ENCODE assay signal across 1 cellular context in the genomic region with DNA sequence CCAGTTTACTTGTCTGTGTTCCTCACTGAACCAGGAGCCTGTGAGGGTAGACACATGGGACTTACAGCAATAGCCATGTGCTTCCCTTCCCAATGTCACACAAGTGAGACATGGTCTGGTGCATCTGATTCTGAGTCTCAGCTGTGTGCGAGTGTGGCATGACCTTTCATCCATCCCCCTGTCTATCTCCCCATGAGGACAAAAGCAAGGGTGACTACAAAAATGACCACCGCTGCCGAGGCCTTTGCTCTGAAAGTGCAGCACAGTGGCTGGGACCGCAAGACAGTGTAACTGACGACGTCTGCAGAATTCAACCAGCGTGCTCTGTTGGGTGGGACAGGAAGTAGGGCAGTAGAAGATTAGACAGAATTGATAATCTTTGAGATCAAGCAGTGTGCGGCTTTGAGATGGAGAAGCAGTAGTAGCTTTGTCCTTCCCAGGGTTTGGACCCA.
A peak's percentile ranks its signal among the peaks of the same experiment; 100 is the strongest.
TF ChIP-seq lines count a peak whose summit lies in the region.

No MANE protein-coding gene starts in this region.

TF ChIP-seq in K562, 482 proteins besides CTCF, POLR2A, EP300 and RAD21 (continued from another document and continues in another):
- peak; percentile 72; the same call in 1 of the 2 replicates for TF ChIP-seq ZNF76 (CRISPR knock-in tag; IDR thresholded peaks at IDR 0.05; ENCODE audit: borderline replicate concordance)
- TF ChIP-seq, protein P1, sequence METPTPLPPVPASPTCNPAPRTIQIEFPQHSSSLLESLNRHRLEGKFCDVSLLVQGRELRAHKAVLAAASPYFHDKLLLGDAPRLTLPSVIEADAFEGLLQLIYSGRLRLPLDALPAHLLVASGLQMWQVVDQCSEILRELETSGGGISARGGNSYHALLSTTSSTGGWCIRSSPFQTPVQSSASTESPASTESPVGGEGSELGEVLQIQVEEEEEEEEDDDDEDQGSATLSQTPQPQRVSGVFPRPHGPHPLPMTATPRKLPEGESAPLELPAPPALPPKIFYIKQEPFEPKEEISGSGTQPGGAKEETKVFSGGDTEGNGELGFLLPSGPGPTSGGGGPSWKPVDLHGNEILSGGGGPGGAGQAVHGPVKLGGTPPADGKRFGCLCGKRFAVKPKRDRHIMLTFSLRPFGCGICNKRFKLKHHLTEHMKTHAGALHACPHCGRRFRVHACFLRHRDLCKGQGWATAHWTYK (CRISPR knock-in tag; IDR thresholded peaks at IDR 0.05), result peak; percentile 79
- TF ChIP-seq, protein P2, sequence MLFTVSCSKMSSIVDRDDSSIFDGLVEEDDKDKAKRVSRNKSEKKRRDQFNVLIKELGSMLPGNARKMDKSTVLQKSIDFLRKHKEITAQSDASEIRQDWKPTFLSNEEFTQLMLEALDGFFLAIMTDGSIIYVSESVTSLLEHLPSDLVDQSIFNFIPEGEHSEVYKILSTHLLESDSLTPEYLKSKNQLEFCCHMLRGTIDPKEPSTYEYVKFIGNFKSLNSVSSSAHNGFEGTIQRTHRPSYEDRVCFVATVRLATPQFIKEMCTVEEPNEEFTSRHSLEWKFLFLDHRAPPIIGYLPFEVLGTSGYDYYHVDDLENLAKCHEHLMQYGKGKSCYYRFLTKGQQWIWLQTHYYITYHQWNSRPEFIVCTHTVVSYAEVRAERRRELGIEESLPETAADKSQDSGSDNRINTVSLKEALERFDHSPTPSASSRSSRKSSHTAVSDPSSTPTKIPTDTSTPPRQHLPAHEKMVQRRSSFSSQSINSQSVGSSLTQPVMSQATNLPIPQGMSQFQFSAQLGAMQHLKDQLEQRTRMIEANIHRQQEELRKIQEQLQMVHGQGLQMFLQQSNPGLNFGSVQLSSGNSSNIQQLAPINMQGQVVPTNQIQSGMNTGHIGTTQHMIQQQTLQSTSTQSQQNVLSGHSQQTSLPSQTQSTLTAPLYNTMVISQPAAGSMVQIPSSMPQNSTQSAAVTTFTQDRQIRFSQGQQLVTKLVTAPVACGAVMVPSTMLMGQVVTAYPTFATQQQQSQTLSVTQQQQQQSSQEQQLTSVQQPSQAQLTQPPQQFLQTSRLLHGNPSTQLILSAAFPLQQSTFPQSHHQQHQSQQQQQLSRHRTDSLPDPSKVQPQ (CRISPR knock-in tag; IDR thresholded peaks at IDR 0.05; ENCODE audit: borderline replicate concordance), result 0 out of 2 replicates have a peak, but pooled peaks have one; percentile 10
- peak; percentile 52; the same call in 1 of the 2 replicates for TF ChIP-seq CBFA2T3 (IDR thresholded peaks at IDR 0.05)
- TF ChIP-seq RBM22 (IDR thresholded peaks at IDR 0.05; ENCODE audit: low read depth, low read length, poor library complexity, severe bottlenecking), result no peak
- TF ChIP-seq HIVEP1 (CRISPR knock-in tag; IDR thresholded peaks at IDR 0.05), result 0 out of 2 replicates have a peak, but pooled peaks have one; percentile 25
- peak; percentile 43; the same call in 1 of the 2 replicates for TF ChIP-seq GATA2 (CRISPR knock-in tag; IDR thresholded peaks at IDR 0.05)
- TF ChIP-seq HOMEZ (CRISPR knock-in tag; IDR thresholded peaks at IDR 0.05), result peak; percentile 71; the same call in 1 of the 2 replicates
- peak; percentile 69; the same call in 1 of the 2 replicates for TF ChIP-seq ETV5 (CRISPR knock-in tag; IDR thresholded peaks at IDR 0.05; ENCODE audit: low read depth)
- peak; percentile 11; the same call in 1 of the 2 replicates for TF ChIP-seq ZKSCAN3 (CRISPR knock-in tag; IDR thresholded peaks at IDR 0.05)
- 0 out of 4 replicates have a peak, but pooled peaks of 1 of the 2 experiments have one; percentile 35 for TF ChIP-seq TEAD1 (CRISPR knock-in tag; IDR thresholded peaks at IDR 0.05)
- peak; percentile 61; the same call in 1 of the 2 replicates for TF ChIP-seq ZBTB17 (CRISPR knock-in tag; IDR thresholded peaks at IDR 0.05)
- 0 out of 2 replicates have a peak, but pooled peaks have one; percentile 71 for TF ChIP-seq KLF6 (CRISPR knock-in tag; IDR thresholded peaks at IDR 0.05; ENCODE audit: borderline replicate concordance)
- TF ChIP-seq, protein P3, sequence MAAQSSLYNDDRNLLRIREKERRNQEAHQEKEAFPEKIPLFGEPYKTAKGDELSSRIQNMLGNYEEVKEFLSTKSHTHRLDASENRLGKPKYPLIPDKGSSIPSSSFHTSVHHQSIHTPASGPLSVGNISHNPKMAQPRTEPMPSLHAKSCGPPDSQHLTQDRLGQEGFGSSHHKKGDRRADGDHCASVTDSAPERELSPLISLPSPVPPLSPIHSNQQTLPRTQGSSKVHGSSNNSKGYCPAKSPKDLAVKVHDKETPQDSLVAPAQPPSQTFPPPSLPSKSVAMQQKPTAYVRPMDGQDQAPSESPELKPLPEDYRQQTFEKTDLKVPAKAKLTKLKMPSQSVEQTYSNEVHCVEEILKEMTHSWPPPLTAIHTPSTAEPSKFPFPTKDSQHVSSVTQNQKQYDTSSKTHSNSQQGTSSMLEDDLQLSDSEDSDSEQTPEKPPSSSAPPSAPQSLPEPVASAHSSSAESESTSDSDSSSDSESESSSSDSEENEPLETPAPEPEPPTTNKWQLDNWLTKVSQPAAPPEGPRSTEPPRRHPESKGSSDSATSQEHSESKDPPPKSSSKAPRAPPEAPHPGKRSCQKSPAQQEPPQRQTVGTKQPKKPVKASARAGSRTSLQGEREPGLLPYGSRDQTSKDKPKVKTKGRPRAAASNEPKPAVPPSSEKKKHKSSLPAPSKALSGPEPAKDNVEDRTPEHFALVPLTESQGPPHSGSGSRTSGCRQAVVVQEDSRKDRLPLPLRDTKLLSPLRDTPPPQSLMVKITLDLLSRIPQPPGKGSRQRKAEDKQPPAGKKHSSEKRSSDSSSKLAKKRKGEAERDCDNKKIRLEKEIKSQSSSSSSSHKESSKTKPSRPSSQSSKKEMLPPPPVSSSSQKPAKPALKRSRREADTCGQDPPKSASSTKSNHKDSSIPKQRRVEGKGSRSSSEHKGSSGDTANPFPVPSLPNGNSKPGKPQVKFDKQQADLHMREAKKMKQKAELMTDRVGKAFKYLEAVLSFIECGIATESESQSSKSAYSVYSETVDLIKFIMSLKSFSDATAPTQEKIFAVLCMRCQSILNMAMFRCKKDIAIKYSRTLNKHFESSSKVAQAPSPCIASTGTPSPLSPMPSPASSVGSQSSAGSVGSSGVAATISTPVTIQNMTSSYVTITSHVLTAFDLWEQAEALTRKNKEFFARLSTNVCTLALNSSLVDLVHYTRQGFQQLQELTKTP (IDR thresholded peaks at IDR 0.05; ENCODE audit: low read depth in 1 of 2, partially characterized antibody in 2 of 2), result peak in 1 of 2 experiments; percentile 44
- 0 out of 2 replicates have a peak, but pooled peaks have one; percentile 44 for TF ChIP-seq CREM (IDR thresholded peaks at IDR 0.05; ENCODE audit: low read depth)
- TF ChIP-seq MECOM (CRISPR knock-in tag; IDR thresholded peaks at IDR 0.05), result peak; percentile 45; the same call in 1 of the 2 replicates
- TF ChIP-seq GABPA (tag; conservative IDR thresholded peaks at IDR 0.05; ENCODE audit: low read depth), result peak; percentile 59
- TF ChIP-seq, protein P4, sequence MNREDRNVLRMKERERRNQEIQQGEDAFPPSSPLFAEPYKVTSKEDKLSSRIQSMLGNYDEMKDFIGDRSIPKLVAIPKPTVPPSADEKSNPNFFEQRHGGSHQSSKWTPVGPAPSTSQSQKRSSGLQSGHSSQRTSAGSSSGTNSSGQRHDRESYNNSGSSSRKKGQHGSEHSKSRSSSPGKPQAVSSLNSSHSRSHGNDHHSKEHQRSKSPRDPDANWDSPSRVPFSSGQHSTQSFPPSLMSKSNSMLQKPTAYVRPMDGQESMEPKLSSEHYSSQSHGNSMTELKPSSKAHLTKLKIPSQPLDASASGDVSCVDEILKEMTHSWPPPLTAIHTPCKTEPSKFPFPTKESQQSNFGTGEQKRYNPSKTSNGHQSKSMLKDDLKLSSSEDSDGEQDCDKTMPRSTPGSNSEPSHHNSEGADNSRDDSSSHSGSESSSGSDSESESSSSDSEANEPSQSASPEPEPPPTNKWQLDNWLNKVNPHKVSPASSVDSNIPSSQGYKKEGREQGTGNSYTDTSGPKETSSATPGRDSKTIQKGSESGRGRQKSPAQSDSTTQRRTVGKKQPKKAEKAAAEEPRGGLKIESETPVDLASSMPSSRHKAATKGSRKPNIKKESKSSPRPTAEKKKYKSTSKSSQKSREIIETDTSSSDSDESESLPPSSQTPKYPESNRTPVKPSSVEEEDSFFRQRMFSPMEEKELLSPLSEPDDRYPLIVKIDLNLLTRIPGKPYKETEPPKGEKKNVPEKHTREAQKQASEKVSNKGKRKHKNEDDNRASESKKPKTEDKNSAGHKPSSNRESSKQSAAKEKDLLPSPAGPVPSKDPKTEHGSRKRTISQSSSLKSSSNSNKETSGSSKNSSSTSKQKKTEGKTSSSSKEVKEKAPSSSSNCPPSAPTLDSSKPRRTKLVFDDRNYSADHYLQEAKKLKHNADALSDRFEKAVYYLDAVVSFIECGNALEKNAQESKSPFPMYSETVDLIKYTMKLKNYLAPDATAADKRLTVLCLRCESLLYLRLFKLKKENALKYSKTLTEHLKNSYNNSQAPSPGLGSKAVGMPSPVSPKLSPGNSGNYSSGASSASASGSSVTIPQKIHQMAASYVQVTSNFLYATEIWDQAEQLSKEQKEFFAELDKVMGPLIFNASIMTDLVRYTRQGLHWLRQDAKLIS (CRISPR knock-in tag; IDR thresholded peaks at IDR 0.05), result no peak
- peak; percentile 46; the same call in 1 of the 2 replicates for TF ChIP-seq ZNF79 (CRISPR knock-in tag; IDR thresholded peaks at IDR 0.05; ENCODE audit: low read depth)
- TF ChIP-seq ESRRA (IDR thresholded peaks at IDR 0.05; ENCODE audit: borderline replicate concordance, low read depth), result peak; percentile 37; the same call in 1 of the 2 replicates
- no peak for TF ChIP-seq ELF1 (tag; IDR thresholded peaks at IDR 0.05)
- TF ChIP-seq ZNF583 (CRISPR knock-in tag; IDR thresholded peaks at IDR 0.05), result no peak
- TF ChIP-seq NCOR1 (IDR thresholded peaks at IDR 0.05), result 0 out of 2 replicates have a peak, but pooled peaks have one; percentile 11
- no peak for TF ChIP-seq ZNF124 (CRISPR knock-in tag; IDR thresholded peaks at IDR 0.05)
- TF ChIP-seq ZBTB49 (CRISPR knock-in tag; IDR thresholded peaks at IDR 0.05; ENCODE audit: borderline replicate concordance), result 0 out of 2 replicates have a peak, but pooled peaks have one; percentile 72
- no peak for TF ChIP-seq ZNF512 (tag; IDR thresholded peaks at IDR 0.05)
- TF ChIP-seq TEAD4 (IDR thresholded peaks at IDR 0.05; ENCODE audit: low read length), result peak; percentile 46
- TF ChIP-seq TEAD4 (CRISPR knock-in tag; IDR thresholded peaks at IDR 0.05; ENCODE audit: borderline replicate concordance), result no peak
- peak in 1 of 3 experiments; percentile 45 for TF ChIP-seq YY1 (IDR thresholded peaks at IDR 0.05; ENCODE audit: borderline replicate concordance in 1 of 3, control insufficient read depth in 1 of 3, extremely low read depth in 1 of 3, insufficient read depth in 3 of 3, insufficient read length in 1 of 3, insufficient replicate concordance in 2 of 3, low read depth in 1 of 3, low read length in 2 of 3)
- TF ChIP-seq MYC (IDR thresholded peaks at IDR 0.05; ENCODE audit: low read depth, low read length), result 0 out of 2 replicates have a peak, but pooled peaks have one; percentile 53
- no peak for TF ChIP-seq MYC (CRISPR knock-in tag; IDR thresholded peaks at IDR 0.05; ENCODE audit: borderline replicate concordance, low read depth)
- 0 out of 2 replicates have a peak, but pooled peaks have one; percentile 41 for TF ChIP-seq CTBP1 (IDR thresholded peaks at IDR 0.05; ENCODE audit: borderline replicate concordance)
- TF ChIP-seq C11orf30 (IDR thresholded peaks at IDR 0.05; ENCODE audit: low read depth), result peak; percentile 51
- peak; percentile 76 for TF ChIP-seq SMAD4 (CRISPR knock-in tag; conservative IDR thresholded peaks at IDR 0.05)
- peak; percentile 38; the same call in 1 of the 2 replicates for TF ChIP-seq ELF2 (CRISPR knock-in tag; IDR thresholded peaks at IDR 0.05)
- peak; percentile 50; the same call in 1 of the 2 replicates for TF ChIP-seq ZNF395 (CRISPR knock-in tag; IDR thresholded peaks at IDR 0.05)
